Comparison of ENCODE assay signal across 16 cellular contexts in genomic region chr10:29746080-29746797, GRCh38.
DNase-seq lines count a peak whose midpoint lies in the region; ATAC-seq and TF ChIP-seq lines count a peak whose summit lies in the region.
"Had no signal": no experiment of that assay in that cellular context is flagged by ENCODE, and none has a peak within 500 bp of the region (broad histone marks: within the 10 kb centered on the region; RNA-seq: fewer than 3 reads in every experiment).

No MANE protein-coding gene starts in this region.

- TF ChIP-seq EP300 in gastroesophageal sphincter (IDR thresholded peaks at IDR 0.05): no peak
- TF ChIP-seq EP300 in sigmoid colon (IDR thresholded peaks at IDR 0.05): no peak

- DNase-seq in EL (peak; percentile 36), adipocyte (ENCODE audit: low read depth) (peak; percentile 37), sigmoid colon (peak; percentile 52), GM20000 (ENCODE audit: low spot score) (no peak), NCI-H2029 treated with DMSO at 0.1 percent for 48 hours (lab: John Stamatoyannopoulos, UW) (no peak), HFFc6 (no peak), NOMO-1 treated with DMSO at 0.1 percent for 48 hours (lab: John Stamatoyannopoulos, UW; ENCODE audit: unreplicated experiment) (no peak)
- DNase-seq: activated T-cell treated with anti-CD3 and anti-CD28 coated beads, Interleukin-2, amount 50 U/mL, for 1 hour; BE2C; effector memory CD4-positive, alpha-beta T cell; NCI-H2171; OCI-M1; pancreas; T-cell had no signal

- no peaks in the 10 kb centered on the region for H3K9me3 Mint-ChIP-seq in HFFc6
- H3K9me3 Mint-ChIP-seq: memory B cell, T-cell had no signal

- H3K4me1 ChIP-seq in adipocyte (ENCODE audit: control insufficient read depth, insufficient read depth, low read length) (peaks cover 41% of the 10 kb centered on the region), gastroesophageal sphincter (peaks cover 0 to 12% (median 6%) of the 10 kb centered on the region in 3 donors), sigmoid colon (peaks cover 0 to 29% (median 9%) of the 10 kb centered on the region in 4 donors)
- H3K4me1 ChIP-seq: BE2C, pancreas had no signal

- H3K4me3 ChIP-seq in adipocyte (ENCODE audit: low read length): no peak overlapping the region
- H3K4me3 ChIP-seq in gastroesophageal sphincter: no peak overlapping the region
- H3K4me3 ChIP-seq in sigmoid colon: no peak overlapping the region
- H3K4me3 ChIP-seq: pancreas had no signal

- no peak for ATAC-seq in gastroesophageal sphincter
- ATAC-seq: pancreas, T-cell had no signal

- no peaks in the 10 kb centered on the region for H3K27me3 ChIP-seq in adipocyte (replicated peaks; ENCODE audit: control insufficient read depth, insufficient read depth, low read length)
- no peaks in the 10 kb centered on the region for H3K27me3 ChIP-seq in gastroesophageal sphincter
- H3K27me3 ChIP-seq in sigmoid colon: no peaks in the 10 kb centered on the region
- H3K27me3 ChIP-seq: BE2C, pancreas had no signal

- H3K4me1 Mint-ChIP-seq in HFFc6 (ENCODE audit: low read depth): peaks cover 9% of the 10 kb centered on the region; the same call in 1 of the 2 replicates
- H3K4me1 Mint-ChIP-seq: memory B cell, T-cell had no signal

- TF ChIP-seq POLR2A in gastroesophageal sphincter (IDR thresholded peaks at IDR 0.05) (no peak), sigmoid colon (IDR thresholded peaks at IDR 0.05) (no peak)

- TF ChIP-seq CTCF in gastroesophageal sphincter (IDR thresholded peaks at IDR 0.05) (no peak), sigmoid colon (IDR thresholded peaks at IDR 0.05) (no peak), GM20000 (IDR thresholded peaks at IDR 0.05; ENCODE audit: extremely low read depth, missing control alignments) (no peak), HFFc6 (IDR thresholded peaks at IDR 0.05) (no peak)

- intact Hi-C loops in sigmoid colon (cut with DNase I): no loop called here

- no peak overlapping the region for H3K4me3 Mint-ChIP-seq in HFFc6
- H3K4me3 Mint-ChIP-seq: memory B cell, T-cell had no signal

- 26 to 35% methylated on average over 4 to 5 of the region's 5 CpGs for WGBS in gastroesophageal sphincter (ENCODE audit: low coverage in 1 of 2), 2 donors
- 73% methylated on average over 5 of the region's 5 CpGs for WGBS in sigmoid colon, 2 donors

- H3K36me3 Mint-ChIP-seq in HFFc6 (ENCODE audit: low read depth): no peaks in the 10 kb centered on the region
- H3K36me3 Mint-ChIP-seq: memory B cell, T-cell had no signal

- no peaks in the 10 kb centered on the region for H3K9me3 ChIP-seq in adipocyte (ENCODE audit: control insufficient read depth, low read length)
- no peaks in the 10 kb centered on the region for H3K9me3 ChIP-seq in gastroesophageal sphincter
- no peaks in the 10 kb centered on the region for H3K9me3 ChIP-seq in sigmoid colon
- H3K9me3 ChIP-seq: BE2C, pancreas had no signal

- no peaks in the 10 kb centered on the region for H3K36me3 ChIP-seq in adipocyte (ENCODE audit: control insufficient read depth, insufficient read depth, low read length, severe bottlenecking)
- no peaks in the 10 kb centered on the region for H3K36me3 ChIP-seq in gastroesophageal sphincter
- H3K36me3 ChIP-seq in sigmoid colon: no peaks in the 10 kb centered on the region
- H3K36me3 ChIP-seq: BE2C, pancreas had no signal

- H3K9ac ChIP-seq in adipocyte (ENCODE audit: low read length): peak overlapping the region; percentile 33

- H3K27me3 Mint-ChIP-seq in HFFc6 (ENCODE audit: insufficient read depth): peaks cover 26% of the 10 kb centered on the region
- H3K27me3 Mint-ChIP-seq: memory B cell had no signal

- H3K27ac ChIP-seq in gastroesophageal sphincter (peak overlapping the region in 3 of 4 donors; percentile 28 to 37 (median 31)), sigmoid colon (peak overlapping the region; percentile 35 to 76 (median 59))
- H3K27ac ChIP-seq: pancreas had no signal

- H3K27ac Mint-ChIP-seq in HFFc6: no peak overlapping the region; the same call in 1 of the 2 replicates
- H3K27ac Mint-ChIP-seq: memory B cell, T-cell had no signal

Comparison
In these comparisons a context has a peak if more than half of its experiments do, and no peak if none do; other contexts are left out.
1. DNase-seq: peak in EL (single experiment), adipocyte (single experiment) and sigmoid colon (single experiment); none in GM20000 (single experiment), NCI-H2029 treated with DMSO at 0.1 percent for 48 hours (single experiment), HFFc6 (single experiment) and NOMO-1 treated with DMSO at 0.1 percent for 48 hours (single experiment).